1 cellular context compared by ENCODE assay signal in the genomic region with DNA sequence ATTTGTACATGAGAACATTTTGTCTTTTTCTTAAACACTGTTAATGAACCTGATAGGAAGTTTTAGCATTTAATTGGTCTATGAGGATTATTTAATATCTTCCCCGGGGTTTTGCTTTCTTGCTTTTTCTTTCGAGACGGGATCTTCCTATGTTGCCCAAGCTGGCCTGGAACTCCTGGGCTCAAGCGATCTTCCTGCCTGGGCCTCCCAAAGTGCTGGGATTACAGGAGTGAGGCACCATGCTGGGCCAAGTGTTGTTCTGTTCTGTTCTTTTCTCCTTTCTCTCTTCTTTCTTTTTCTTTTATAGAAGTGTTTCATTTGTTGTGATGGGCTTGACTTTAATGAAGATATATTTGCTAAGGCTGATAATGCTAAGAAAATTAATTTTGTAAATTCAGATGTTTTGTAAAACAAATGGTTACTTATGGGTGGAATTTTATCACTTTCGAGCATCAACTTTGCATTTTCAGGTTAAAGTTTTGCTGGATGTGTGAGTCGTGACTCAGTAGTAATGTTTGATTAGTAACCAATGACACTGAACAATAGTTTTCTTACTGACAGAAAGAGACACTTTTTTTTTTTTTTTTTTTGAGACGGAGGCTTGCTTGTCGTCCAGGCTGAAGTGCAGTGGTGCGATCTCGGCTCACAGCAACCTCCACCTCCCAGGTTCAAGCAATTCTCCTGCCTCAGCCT.
TF ChIP-seq lines count a peak whose summit lies in the region.

No MANE protein-coding gene starts in this region.

TF ChIP-seq in K562, 482 proteins besides CTCF, POLR2A, EP300 and RAD21 (continued from another document):
- TF ChIP-seq, protein P1, sequence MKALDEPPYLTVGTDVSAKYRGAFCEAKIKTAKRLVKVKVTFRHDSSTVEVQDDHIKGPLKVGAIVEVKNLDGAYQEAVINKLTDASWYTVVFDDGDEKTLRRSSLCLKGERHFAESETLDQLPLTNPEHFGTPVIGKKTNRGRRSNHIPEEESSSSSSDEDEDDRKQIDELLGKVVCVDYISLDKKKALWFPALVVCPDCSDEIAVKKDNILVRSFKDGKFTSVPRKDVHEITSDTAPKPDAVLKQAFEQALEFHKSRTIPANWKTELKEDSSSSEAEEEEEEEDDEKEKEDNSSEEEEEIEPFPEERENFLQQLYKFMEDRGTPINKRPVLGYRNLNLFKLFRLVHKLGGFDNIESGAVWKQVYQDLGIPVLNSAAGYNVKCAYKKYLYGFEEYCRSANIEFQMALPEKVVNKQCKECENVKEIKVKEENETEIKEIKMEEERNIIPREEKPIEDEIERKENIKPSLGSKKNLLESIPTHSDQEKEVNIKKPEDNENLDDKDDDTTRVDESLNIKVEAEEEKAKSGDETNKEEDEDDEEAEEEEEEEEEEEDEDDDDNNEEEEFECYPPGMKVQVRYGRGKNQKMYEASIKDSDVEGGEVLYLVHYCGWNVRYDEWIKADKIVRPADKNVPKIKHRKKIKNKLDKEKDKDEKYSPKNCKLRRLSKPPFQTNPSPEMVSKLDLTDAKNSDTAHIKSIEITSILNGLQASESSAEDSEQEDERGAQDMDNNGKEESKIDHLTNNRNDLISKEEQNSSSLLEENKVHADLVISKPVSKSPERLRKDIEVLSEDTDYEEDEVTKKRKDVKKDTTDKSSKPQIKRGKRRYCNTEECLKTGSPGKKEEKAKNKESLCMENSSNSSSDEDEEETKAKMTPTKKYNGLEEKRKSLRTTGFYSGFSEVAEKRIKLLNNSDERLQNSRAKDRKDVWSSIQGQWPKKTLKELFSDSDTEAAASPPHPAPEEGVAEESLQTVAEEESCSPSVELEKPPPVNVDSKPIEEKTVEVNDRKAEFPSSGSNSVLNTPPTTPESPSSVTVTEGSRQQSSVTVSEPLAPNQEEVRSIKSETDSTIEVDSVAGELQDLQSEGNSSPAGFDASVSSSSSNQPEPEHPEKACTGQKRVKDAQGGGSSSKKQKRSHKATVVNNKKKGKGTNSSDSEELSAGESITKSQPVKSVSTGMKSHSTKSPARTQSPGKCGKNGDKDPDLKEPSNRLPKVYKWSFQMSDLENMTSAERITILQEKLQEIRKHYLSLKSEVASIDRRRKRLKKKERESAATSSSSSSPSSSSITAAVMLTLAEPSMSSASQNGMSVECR (CRISPR knock-in tag; IDR thresholded peaks at IDR 0.05): no peak
- TF ChIP-seq HDAC8 (tag; IDR thresholded peaks at IDR 0.05): no peak
- TF ChIP-seq ZNF253 (CRISPR knock-in tag; conservative IDR thresholded peaks at IDR 0.05): no peak
- no peak for TF ChIP-seq XRCC3 (IDR thresholded peaks at IDR 0.05)
- TF ChIP-seq MCM7 (IDR thresholded peaks at IDR 0.05): no peak
